Comparison of ENCODE assay signal across 1 cellular context in genomic region chr10:97689637-97690036, GRCh38.
TF ChIP-seq lines count a peak whose summit lies in the region.

No MANE protein-coding gene starts in this region.

TF ChIP-seq in K562, 482 proteins besides CTCF, POLR2A, EP300 and RAD21 (continued from another document and continues in another):
- TF ChIP-seq, protein P1, sequence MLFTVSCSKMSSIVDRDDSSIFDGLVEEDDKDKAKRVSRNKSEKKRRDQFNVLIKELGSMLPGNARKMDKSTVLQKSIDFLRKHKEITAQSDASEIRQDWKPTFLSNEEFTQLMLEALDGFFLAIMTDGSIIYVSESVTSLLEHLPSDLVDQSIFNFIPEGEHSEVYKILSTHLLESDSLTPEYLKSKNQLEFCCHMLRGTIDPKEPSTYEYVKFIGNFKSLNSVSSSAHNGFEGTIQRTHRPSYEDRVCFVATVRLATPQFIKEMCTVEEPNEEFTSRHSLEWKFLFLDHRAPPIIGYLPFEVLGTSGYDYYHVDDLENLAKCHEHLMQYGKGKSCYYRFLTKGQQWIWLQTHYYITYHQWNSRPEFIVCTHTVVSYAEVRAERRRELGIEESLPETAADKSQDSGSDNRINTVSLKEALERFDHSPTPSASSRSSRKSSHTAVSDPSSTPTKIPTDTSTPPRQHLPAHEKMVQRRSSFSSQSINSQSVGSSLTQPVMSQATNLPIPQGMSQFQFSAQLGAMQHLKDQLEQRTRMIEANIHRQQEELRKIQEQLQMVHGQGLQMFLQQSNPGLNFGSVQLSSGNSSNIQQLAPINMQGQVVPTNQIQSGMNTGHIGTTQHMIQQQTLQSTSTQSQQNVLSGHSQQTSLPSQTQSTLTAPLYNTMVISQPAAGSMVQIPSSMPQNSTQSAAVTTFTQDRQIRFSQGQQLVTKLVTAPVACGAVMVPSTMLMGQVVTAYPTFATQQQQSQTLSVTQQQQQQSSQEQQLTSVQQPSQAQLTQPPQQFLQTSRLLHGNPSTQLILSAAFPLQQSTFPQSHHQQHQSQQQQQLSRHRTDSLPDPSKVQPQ (CRISPR knock-in tag; IDR thresholded peaks at IDR 0.05; ENCODE audit: borderline replicate concordance): peak; percentile 57; the same call in 1 of the 2 replicates
- TF ChIP-seq BCL6 (CRISPR knock-in tag; IDR thresholded peaks at IDR 0.05) (0 out of 2 replicates have a peak, but pooled peaks have one; percentile 35), ZBTB26 (CRISPR knock-in tag; IDR thresholded peaks at IDR 0.05) (no peak), IRF2 (CRISPR knock-in tag; IDR thresholded peaks at IDR 0.05) (no peak), VEZF1 (CRISPR knock-in tag; IDR thresholded peaks at IDR 0.05) (no peak), RNF2 (IDR thresholded peaks at IDR 0.05) (no peak), ZNF77 (CRISPR knock-in tag; IDR thresholded peaks at IDR 0.05) (no peak), CEBPB (tag; IDR thresholded peaks at IDR 0.05) (no peak), ZNF639 (CRISPR knock-in tag; conservative IDR thresholded peaks at IDR 0.05 in 1 of 2, IDR thresholded peaks at IDR 0.05 in 1 of 2) (peak in 1 of 2 experiments; percentile 75; a peak in 1 of 4 replicates), ZZZ3 (IDR thresholded peaks at IDR 0.05) (no peak), ADNP (tag; IDR thresholded peaks at IDR 0.05) (no peak), ZFP30 (CRISPR knock-in tag; IDR thresholded peaks at IDR 0.05; ENCODE audit: borderline replicate concordance) (no peak), ZNF41 (CRISPR knock-in tag; conservative IDR thresholded peaks at IDR 0.05) (no peak), ZNF398 (CRISPR knock-in tag; IDR thresholded peaks at IDR 0.05) (no peak), SMARCB1 (IDR thresholded peaks at IDR 0.05; ENCODE audit: insufficient read length, low read depth) (no peak), KLF13 (tag; IDR thresholded peaks at IDR 0.05; ENCODE audit: borderline replicate concordance, low read depth) (no peak), ZNF23 (CRISPR knock-in tag; IDR thresholded peaks at IDR 0.05) (no peak), KAT7 (CRISPR knock-in tag; IDR thresholded peaks at IDR 0.05; ENCODE audit: borderline replicate concordance) (0 out of 2 replicates have a peak, but pooled peaks have one; percentile 26), MIER1 (IDR thresholded peaks at IDR 0.05; ENCODE audit: low read depth) (no peak), ZNF146 (CRISPR knock-in tag; IDR thresholded peaks at IDR 0.05; ENCODE audit: unreplicated experiment) (no peak), RBM17 (IDR thresholded peaks at IDR 0.05; ENCODE audit: borderline replicate concordance, low read depth, low read length) (no peak), CBX1 (IDR thresholded peaks at IDR 0.05; ENCODE audit: low read depth) (no peak), ZBTB33 (CRISPR knock-in tag; IDR thresholded peaks at IDR 0.05) (no peak), RBM25 (IDR thresholded peaks at IDR 0.05; ENCODE audit: low read depth, low read length, severe bottlenecking) (no peak), HNRNPK (IDR thresholded peaks at IDR 0.05; ENCODE audit: low read depth, low read length, poor library complexity, severe bottlenecking) (no peak), NFIX (CRISPR knock-in tag; IDR thresholded peaks at IDR 0.05; ENCODE audit: low read depth) (no peak), HNRNPUL1 (IDR thresholded peaks at IDR 0.05; ENCODE audit: low read length) (no peak), SMAD1 (IDR thresholded peaks at IDR 0.05; ENCODE audit: low read depth, low read length, partially characterized antibody) (no peak), C11orf30 (IDR thresholded peaks at IDR 0.05; ENCODE audit: low read depth) (no peak), KAT2B (IDR thresholded peaks at IDR 0.05; ENCODE audit: low read depth, low read length) (no peak), MLLT1 (IDR thresholded peaks at IDR 0.05) (0 out of 4 replicates have a peak, but pooled peaks of 1 of the 2 experiments have one; percentile 18), IFI16 (CRISPR knock-in tag; IDR thresholded peaks at IDR 0.05) (no peak), PTBP1 (IDR thresholded peaks at IDR 0.05; ENCODE audit: low read depth, low read length) (no peak)
- TF ChIP-seq, protein P2, sequence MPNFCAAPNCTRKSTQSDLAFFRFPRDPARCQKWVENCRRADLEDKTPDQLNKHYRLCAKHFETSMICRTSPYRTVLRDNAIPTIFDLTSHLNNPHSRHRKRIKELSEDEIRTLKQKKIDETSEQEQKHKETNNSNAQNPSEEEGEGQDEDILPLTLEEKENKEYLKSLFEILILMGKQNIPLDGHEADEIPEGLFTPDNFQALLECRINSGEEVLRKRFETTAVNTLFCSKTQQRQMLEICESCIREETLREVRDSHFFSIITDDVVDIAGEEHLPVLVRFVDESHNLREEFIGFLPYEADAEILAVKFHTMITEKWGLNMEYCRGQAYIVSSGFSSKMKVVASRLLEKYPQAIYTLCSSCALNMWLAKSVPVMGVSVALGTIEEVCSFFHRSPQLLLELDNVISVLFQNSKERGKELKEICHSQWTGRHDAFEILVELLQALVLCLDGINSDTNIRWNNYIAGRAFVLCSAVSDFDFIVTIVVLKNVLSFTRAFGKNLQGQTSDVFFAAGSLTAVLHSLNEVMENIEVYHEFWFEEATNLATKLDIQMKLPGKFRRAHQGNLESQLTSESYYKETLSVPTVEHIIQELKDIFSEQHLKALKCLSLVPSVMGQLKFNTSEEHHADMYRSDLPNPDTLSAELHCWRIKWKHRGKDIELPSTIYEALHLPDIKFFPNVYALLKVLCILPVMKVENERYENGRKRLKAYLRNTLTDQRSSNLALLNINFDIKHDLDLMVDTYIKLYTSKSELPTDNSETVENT (CRISPR knock-in tag; IDR thresholded peaks at IDR 0.05): no peak
- TF ChIP-seq, protein P3, sequence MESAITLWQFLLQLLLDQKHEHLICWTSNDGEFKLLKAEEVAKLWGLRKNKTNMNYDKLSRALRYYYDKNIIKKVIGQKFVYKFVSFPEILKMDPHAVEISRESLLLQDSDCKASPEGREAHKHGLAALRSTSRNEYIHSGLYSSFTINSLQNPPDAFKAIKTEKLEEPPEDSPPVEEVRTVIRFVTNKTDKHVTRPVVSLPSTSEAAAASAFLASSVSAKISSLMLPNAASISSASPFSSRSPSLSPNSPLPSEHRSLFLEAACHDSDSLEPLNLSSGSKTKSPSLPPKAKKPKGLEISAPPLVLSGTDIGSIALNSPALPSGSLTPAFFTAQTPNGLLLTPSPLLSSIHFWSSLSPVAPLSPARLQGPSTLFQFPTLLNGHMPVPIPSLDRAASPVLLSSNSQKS (CRISPR knock-in tag; IDR thresholded peaks at IDR 0.05): no peak
- TF ChIP-seq, protein P4, sequence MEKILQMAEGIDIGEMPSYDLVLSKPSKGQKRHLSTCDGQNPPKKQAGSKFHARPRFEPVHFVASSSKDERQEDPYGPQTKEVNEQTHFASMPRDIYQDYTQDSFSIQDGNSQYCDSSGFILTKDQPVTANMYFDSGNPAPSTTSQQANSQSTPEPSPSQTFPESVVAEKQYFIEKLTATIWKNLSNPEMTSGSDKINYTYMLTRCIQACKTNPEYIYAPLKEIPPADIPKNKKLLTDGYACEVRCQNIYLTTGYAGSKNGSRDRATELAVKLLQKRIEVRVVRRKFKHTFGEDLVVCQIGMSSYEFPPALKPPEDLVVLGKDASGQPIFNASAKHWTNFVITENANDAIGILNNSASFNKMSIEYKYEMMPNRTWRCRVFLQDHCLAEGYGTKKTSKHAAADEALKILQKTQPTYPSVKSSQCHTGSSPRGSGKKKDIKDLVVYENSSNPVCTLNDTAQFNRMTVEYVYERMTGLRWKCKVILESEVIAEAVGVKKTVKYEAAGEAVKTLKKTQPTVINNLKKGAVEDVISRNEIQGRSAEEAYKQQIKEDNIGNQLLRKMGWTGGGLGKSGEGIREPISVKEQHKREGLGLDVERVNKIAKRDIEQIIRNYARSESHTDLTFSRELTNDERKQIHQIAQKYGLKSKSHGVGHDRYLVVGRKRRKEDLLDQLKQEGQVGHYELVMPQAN (IDR thresholded peaks at IDR 0.05; ENCODE audit: borderline replicate concordance): no peak
- TF ChIP-seq, protein P5, sequence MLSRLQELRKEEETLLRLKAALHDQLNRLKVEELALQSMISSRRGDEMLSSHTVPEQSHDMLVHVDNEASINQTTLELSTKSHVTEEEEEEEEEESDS (CRISPR knock-in tag; IDR thresholded peaks at IDR 0.05): no peak
- TF ChIP-seq, protein P6, sequence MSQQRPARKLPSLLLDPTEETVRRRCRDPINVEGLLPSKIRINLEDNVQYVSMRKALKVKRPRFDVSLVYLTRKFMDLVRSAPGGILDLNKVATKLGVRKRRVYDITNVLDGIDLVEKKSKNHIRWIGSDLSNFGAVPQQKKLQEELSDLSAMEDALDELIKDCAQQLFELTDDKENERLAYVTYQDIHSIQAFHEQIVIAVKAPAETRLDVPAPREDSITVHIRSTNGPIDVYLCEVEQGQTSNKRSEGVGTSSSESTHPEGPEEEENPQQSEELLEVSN (IDR thresholded peaks at IDR 0.05; ENCODE audit: borderline replicate concordance in 1 of 2, extremely low read depth in 1 of 2, insufficient read depth in 1 of 2, insufficient read length in 1 of 2, low read depth in 1 of 2, low read length in 1 of 2, poor library complexity in 1 of 2, severe bottlenecking in 1 of 2): peak in 1 of 2 experiments; percentile 32
